ENCODE assay signal across 7 cellular contexts in genomic region chr6:73308712-73309533, GRCh38. TPM values are rescaled to one million over a fixed set of nuclear protein-coding genes. Genes with fewer than 3 reads are reported as not detected.
DNase-seq lines count a peak whose midpoint lies in the region; ATAC-seq, FAIRE-seq and TF ChIP-seq lines count a peak whose summit lies in the region.

No MANE protein-coding gene starts in this region.

- TF ChIP-seq CTCF in LNCAP (IDR thresholded peaks at IDR 0.05) (peak; percentile 20; the same call in 1 of the 2 replicates), astrocyte (IDR thresholded peaks at IDR 0.05; ENCODE audit: insufficient read depth, low read depth, low read length) (no peak), tibial nerve (IDR thresholded peaks at IDR 0.05) (no peak)

- no peaks in the 10 kb centered on the region for H3K36me3 ChIP-seq in astrocyte (ENCODE audit: insufficient read depth, low read length)
- no peaks in the 10 kb centered on the region for H3K36me3 ChIP-seq in tibial nerve

- peaks cover 7% of the 10 kb centered on the region for H3K4me1 ChIP-seq in astrocyte (ENCODE audit: insufficient read depth, low read length)
- peaks cover 0 to 16% (median 0%) of the 10 kb centered on the region in 4 donors for H3K4me1 ChIP-seq in tibial nerve

- H3K4me3 Mint-ChIP-seq in astrocyte (ENCODE audit: unreplicated experiment): peak overlapping the region; percentile 95

- no peak for FAIRE-seq in astrocyte (lab: Jason Lieb, UNC)

- H3K27ac Mint-ChIP-seq in astrocyte (ENCODE audit: unreplicated experiment): peak overlapping the region; percentile 81

- TF ChIP-seq EP300 in tibial nerve (IDR thresholded peaks at IDR 0.05): no peak

- H3K4me1 Mint-ChIP-seq in astrocyte (ENCODE audit: low read depth, unreplicated experiment): peaks cover 10% of the 10 kb centered on the region

- no peaks in the 10 kb centered on the region for H4K20me1 ChIP-seq in astrocyte (ENCODE audit: insufficient read depth, low read length)

- H3K27me3 ChIP-seq in astrocyte (ENCODE audit: insufficient read depth, low read length): no peaks in the 10 kb centered on the region
- no peaks in the 10 kb centered on the region for H3K27me3 ChIP-seq in tibial nerve

- TF ChIP-seq POLR2A in tibial nerve (IDR thresholded peaks at IDR 0.05): no peak

- H3K9me3 ChIP-seq in astrocyte (ENCODE audit: insufficient read depth, low read depth, low read length) (no peaks in the 10 kb centered on the region), tibial nerve (no peaks in the 10 kb centered on the region)

- H3K9ac ChIP-seq in astrocyte (ENCODE audit: low read length): peak overlapping the region; percentile 86

- peak; percentile 50 for DNase-seq in ELR (ENCODE audit: low read depth)
- DNase-seq in astrocyte (ENCODE audit: low read depth): no peak
- peak; percentile 66 for DNase-seq in islet precursor cell
- DNase-seq in tibial nerve (ENCODE audit: low spot score in 2 of 2): no peak
- no peak for DNase-seq in middle frontal gyrus (ENCODE audit: extremely low spot score, low spot score)

- peaks cover 26% of the 10 kb centered on the region for H3K79me2 ChIP-seq in astrocyte (ENCODE audit: insufficient read depth, low read length)

- H3K9me3 Mint-ChIP-seq in astrocyte (ENCODE audit: unreplicated experiment): peaks cover 4% of the 10 kb centered on the region

- peaks cover 3% of the 10 kb centered on the region for H3K36me3 Mint-ChIP-seq in astrocyte (ENCODE audit: low read depth, unreplicated experiment)

- no peak for ATAC-seq in HG02938 (IDR thresholded peaks at IDR 0.05; ENCODE audit: unreplicated experiment)

- peak overlapping the region; percentile 99 for H2AFZ ChIP-seq in astrocyte (ENCODE audit: low read depth, low read length)

- 83 to 84% methylated on average over 26 of the region's 26 CpGs for WGBS in tibial nerve, 2 donors

- H3K4me2 ChIP-seq in astrocyte (ENCODE audit: low read length): peak overlapping the region; percentile 94

- H3K27ac ChIP-seq in astrocyte (ENCODE audit: low read depth, low read length) (peak overlapping the region; percentile 70), tibial nerve (no peak overlapping the region)

- H3K4me3 ChIP-seq in astrocyte (ENCODE audit: insufficient read depth, low read depth, low read length): peak overlapping the region; percentile 80
- H3K4me3 ChIP-seq in tibial nerve: peak overlapping the region in 3 of 4 donors; percentile 29 to 62 (median 62)

- H3K27me3 Mint-ChIP-seq in astrocyte (ENCODE audit: low read depth, unreplicated experiment): peaks cover 15% of the 10 kb centered on the region

RNA-seq across cellular contexts. Expression of gene DPPA5, which starts 45.2 kb away (rescaled TPM):
- total RNA-seq in astrocyte: not detected in 2 replicates
- total RNA-seq in tibial nerve: not detected

RNA-seq across cellular contexts. Expression of gene KHDC1, which starts 45.9 kb away (rescaled TPM):
- 2.5 and 2.9 TPM in 2 replicates for total RNA-seq in astrocyte
- 1 to 10 TPM in 1 of 4 donors, under 1 TPM in 3; 0.42 to 7.4 (median 0.74) TPM for total RNA-seq in tibial nerve

RNA-seq across cellular contexts. Expression of gene KHDC3L, which starts 53.5 kb away (rescaled TPM):
- total RNA-seq in astrocyte: not detected in 2 replicates
- not detected for total RNA-seq in tibial nerve

Comparison
In these comparisons a context has a peak if more than half of its experiments do, and no peak if none do; other contexts are left out.
1. DNase-seq: peak in ELR (single experiment) and islet precursor cell (single experiment); none in astrocyte (single experiment), tibial nerve (0 of 2) and middle frontal gyrus (single experiment).